15 cellular contexts compared by ENCODE assay signal in genomic region chr6:111173341-111173740, GRCh38.
DNase-seq lines count a peak whose midpoint lies in the region; TF ChIP-seq lines count a peak whose summit lies in the region.
"Had no signal": no experiment of that assay in that cellular context is flagged by ENCODE, and none has a peak within 500 bp of the region (broad histone marks: within the 10 kb centered on the region; RNA-seq: fewer than 3 reads in every experiment).

No MANE protein-coding gene starts in this region.

- H3K36me3 ChIP-seq in OCI-LY7 (ENCODE audit: insufficient read depth, low read length), result no peaks in the 10 kb centered on the region

- no TSS peak for BruUV-seq in OCI-LY7 (replicated peaks; lab: Mats Ljungman, UMichigan)

- H3K4me2 ChIP-seq in OCI-LY7 (ENCODE audit: low read length), result no peak overlapping the region

- no peaks in the 10 kb centered on the region for H3K9me3 Mint-ChIP-seq in activated naive CD8-positive, alpha-beta T cell treated with anti-CD3 and anti-CD28 coated beads for 36 hours
- H3K9me3 Mint-ChIP-seq: activated CD4-positive, alpha-beta memory T cell treated with anti-CD3 and anti-CD28 coated beads, Interleukin-2, amount 10 ng/mL, durations not matched to agents 7 days and 5 days had no signal

- TF ChIP-seq CTCF in OCI-LY7 (conservative IDR thresholded peaks at IDR 0.05; ENCODE audit: low read length), result no peak

- H3K79me2 ChIP-seq in OCI-LY7 (ENCODE audit: insufficient read depth, low read depth, low read length), result no peaks in the 10 kb centered on the region

- no peaks in the 10 kb centered on the region for H3K27me3 Mint-ChIP-seq in activated naive CD8-positive, alpha-beta T cell treated with anti-CD3 and anti-CD28 coated beads for 36 hours

- no peaks in the 10 kb centered on the region for H3K9me3 ChIP-seq in OCI-LY7 (ENCODE audit: low read length)

- no peaks in the 10 kb centered on the region for H3K9me2 ChIP-seq in OCI-LY7 (ENCODE audit: insufficient read depth, low read length)

- no peak overlapping the region for H3K4me3 Mint-ChIP-seq in activated naive CD8-positive, alpha-beta T cell treated with anti-CD3 and anti-CD28 coated beads for 36 hours
- H3K4me3 Mint-ChIP-seq: activated CD4-positive, alpha-beta memory T cell treated with anti-CD3 and anti-CD28 coated beads, Interleukin-2, amount 10 ng/mL, durations not matched to agents 7 days and 5 days had no signal

- H2AFZ ChIP-seq in OCI-LY7 (ENCODE audit: low read length), result no peak overlapping the region

- H3K27ac ChIP-seq in OCI-LY7 (ENCODE audit: low read depth, low read length, poor library complexity, severe bottlenecking), result no peak overlapping the region
- H3K27ac ChIP-seq: dorsolateral prefrontal cortex had no signal

- CTCF ChIA-PET in OCI-LY7 (lab: Charles Lee; ENCODE audit: unreplicated experiment), result no interaction called here

- peaks cover 10% of the 10 kb centered on the region for H3K36me3 Mint-ChIP-seq in activated naive CD8-positive, alpha-beta T cell treated with anti-CD3 and anti-CD28 coated beads for 36 hours

- H3K4me1 Mint-ChIP-seq in activated naive CD8-positive, alpha-beta T cell treated with anti-CD3 and anti-CD28 coated beads for 36 hours, result peaks cover 40% of the 10 kb centered on the region

- H3K4me1 ChIP-seq in OCI-LY7 (ENCODE audit: insufficient read depth, low read length, poor library complexity, severe bottlenecking), result no peaks in the 10 kb centered on the region

- DNase-seq in Daoy (ENCODE audit: low read depth) (peak; percentile 4), HT-29 (ENCODE audit: low spot score) (peak; percentile 4), putamen (ENCODE audit: low spot score) (peak; percentile 35), OCI-LY7 (ENCODE audit: low spot score) (no peak), NCI-H446 (lab: John Stamatoyannopoulos, UW) (no peak), NCI-H1436 treated with DMSO at 0.1 percent for 48 hours (lab: John Stamatoyannopoulos, UW) (no peak)
- DNase-seq in activated naive CD8-positive, alpha-beta T cell treated with anti-CD3 and anti-CD28 coated beads for 36 hours, result no peak
- DNase-seq: activated CD4-positive, alpha-beta memory T cell treated with anti-CD3 and anti-CD28 coated beads, Interleukin-2, amount 10 ng/mL, durations not matched to agents 7 days and 5 days; activated CD4-positive, CD25-positive, alpha-beta regulatory T cell treated with anti-CD3 and anti-CD28 coated beads, Interleukin-2, amount 50 U/mL, for 72 hours; glutamatergic neuron; NCI-H1092 treated with DMSO at 0.1 percent for 48 hours; NCI-H187 treated with DMSO at 0.1 percent for 48 hours; NCI-H69; RPMI8226 had no signal

- POLR2A ChIA-PET in OCI-LY7 (lab: Charles Lee), result no interaction called here

- intact Hi-C loops in OCI-LY7 (cut with micrococcal nuclease; ENCODE audit: unreplicated experiment), result no loop called here

- peak overlapping the region; percentile 8 for H3K27ac Mint-ChIP-seq in activated naive CD8-positive, alpha-beta T cell treated with anti-CD3 and anti-CD28 coated beads for 36 hours
- H3K27ac Mint-ChIP-seq: activated CD4-positive, alpha-beta memory T cell treated with anti-CD3 and anti-CD28 coated beads, Interleukin-2, amount 10 ng/mL, durations not matched to agents 7 days and 5 days had no signal

- H4K20me1 ChIP-seq in OCI-LY7 (ENCODE audit: insufficient read depth, low read length), result no peaks in the 10 kb centered on the region

- H3K4me3 ChIP-seq in OCI-LY7 (ENCODE audit: low read depth, low read length, poor library complexity, severe bottlenecking), result no peak overlapping the region
- H3K4me3 ChIP-seq: dorsolateral prefrontal cortex had no signal

Comparison
In these comparisons a context has a peak if more than half of its experiments do, and no peak if none do; other contexts are left out.
1. DNase-seq: peak in Daoy (single experiment), HT-29 (single experiment) and putamen (single experiment); none in activated naive CD8-positive, alpha-beta T cell treated with anti-CD3 and anti-CD28 coated beads for 36 hours (single experiment), OCI-LY7 (single experiment), NCI-H446 (0 of 2) and NCI-H1436 treated with DMSO at 0.1 percent for 48 hours (single experiment).